Comparison of ENCODE assay signal across 23 cellular contexts in genomic region chr17:80222376-80223141, GRCh38. TPM values are rescaled to one million over a fixed set of nuclear protein-coding genes. Genes with fewer than 3 reads are reported as not detected.
A peak's percentile ranks its signal among the peaks of the same experiment; 100 is the strongest.
DNase-seq lines count a peak whose midpoint lies in the region; ATAC-seq and TF ChIP-seq lines count a peak whose summit lies in the region.
"Had no signal": no experiment of that assay in that cellular context is flagged by ENCODE, and none has a peak within 500 bp of the region (broad histone marks: within the 10 kb centered on the region; RNA-seq: fewer than 3 reads in every experiment).

No MANE protein-coding gene starts in this region.

- no peaks in the 10 kb centered on the region for H3K9me3 ChIP-seq in MG63
- H3K9me3 ChIP-seq: body of pancreas, uterus had no signal

- intact Hi-C loops in activated naive CD4-positive, alpha-beta T cell treated with anti-CD3 and anti-CD28 coated beads for 36 hours (cut with micrococcal nuclease): no loop called here

- peaks cover 11% of the 10 kb centered on the region for H3K36me3 ChIP-seq in MG63
- H3K36me3 ChIP-seq: uterus had no signal

- no peaks in the 10 kb centered on the region for H3K27me3 Mint-ChIP-seq in activated naive CD4-positive, alpha-beta T cell treated with anti-CD3 and anti-CD28 coated beads, Interleukin-2, amount 50 U/mL, for 24 hours
- no peaks in the 10 kb centered on the region for H3K27me3 Mint-ChIP-seq in activated naive CD4-positive, alpha-beta T cell treated with anti-CD3 and anti-CD28 coated beads for 36 hours (ENCODE audit: low read depth)
- H3K27me3 Mint-ChIP-seq in endothelial cell (ENCODE audit: unreplicated experiment) (peaks cover 7% of the 10 kb centered on the region), progenitor cell of endocrine pancreas (no peaks in the 10 kb centered on the region)

- CTCF ChIA-PET in activated naive CD4-positive, alpha-beta T cell treated with anti-CD3 and anti-CD28 coated beads for 36 hours (lab: Charles Lee): no interaction called here
- CTCF ChIA-PET in RWPE1 (lab: Yijun Ruan, JAX): no interaction called here

- H3K4me1 Mint-ChIP-seq in activated naive CD4-positive, alpha-beta T cell treated with anti-CD3 and anti-CD28 coated beads, Interleukin-2, amount 50 U/mL, for 24 hours: peaks cover 40% of the 10 kb centered on the region
- peaks cover 16% of the 10 kb centered on the region for H3K4me1 Mint-ChIP-seq in activated naive CD4-positive, alpha-beta T cell treated with anti-CD3 and anti-CD28 coated beads for 36 hours (ENCODE audit: low read depth)
- H3K4me1 Mint-ChIP-seq in endothelial cell (ENCODE audit: unreplicated experiment): peaks cover 17% of the 10 kb centered on the region
- peaks cover 8% of the 10 kb centered on the region for H3K4me1 Mint-ChIP-seq in progenitor cell of endocrine pancreas (ENCODE audit: low read depth)

- no peak overlapping the region for H3K4me3 Mint-ChIP-seq in activated naive CD4-positive, alpha-beta T cell treated with anti-CD3 and anti-CD28 coated beads, Interleukin-2, amount 50 U/mL, for 24 hours
- H3K4me3 Mint-ChIP-seq in activated naive CD4-positive, alpha-beta T cell treated with anti-CD3 and anti-CD28 coated beads for 36 hours: no peak overlapping the region
- H3K4me3 Mint-ChIP-seq in endothelial cell (ENCODE audit: unreplicated experiment): peak overlapping the region; percentile 71
- H3K4me3 Mint-ChIP-seq in progenitor cell of endocrine pancreas (ENCODE audit: low read depth): peak overlapping the region; percentile 52

- POLR2A ChIA-PET in RWPE1 (lab: Yijun Ruan, JAX; ENCODE audit: low non-redundant PET): no interaction called here

- ATAC-seq in HG03378 (IDR thresholded peaks at IDR 0.05; ENCODE audit: unreplicated experiment): no peak
- ATAC-seq: body of pancreas, HCT116 had no signal

- H3K4me3 ChIP-seq in MG63: no peak overlapping the region
- H3K4me3 ChIP-seq: body of pancreas, coronary artery, uterus had no signal

- DNase-seq in activated naive CD4-positive, alpha-beta T cell treated with anti-CD3 and anti-CD28 coated beads for 36 hours: no peak
- DNase-seq in RWPE1 (ENCODE audit: low spot score): no peak
- no peak for DNase-seq in endothelial cell (ENCODE audit: low spot score)
- no peak for DNase-seq in progenitor cell of endocrine pancreas (ENCODE audit: low spot score, unreplicated experiment)
- no peak for DNase-seq in NCI-H1417 (lab: John Stamatoyannopoulos, UW)
- DNase-seq in MG63: no peak
- DNase-seq: activated naive CD8-positive, alpha-beta T cell treated with anti-CD3 and anti-CD28 coated beads, Interleukin-2, amount 10 ng/mL, durations not matched to agents 7 days and 5 days; activated T-cell treated with anti-CD3 and anti-CD28 coated beads for 4 hours; body of pancreas; DMS79; islet precursor cell; mammary epithelial cell; NCI-H1092 treated with DMSO at 0.1 percent for 48 hours; NCI-H2081; NCI-H510A treated with DMSO at 0.1 percent for 48 hours; uterus had no signal

- H3K27ac Mint-ChIP-seq in activated naive CD4-positive, alpha-beta T cell treated with anti-CD3 and anti-CD28 coated beads, Interleukin-2, amount 50 U/mL, for 24 hours: peak overlapping the region; percentile 24
- no peak overlapping the region for H3K27ac Mint-ChIP-seq in activated naive CD4-positive, alpha-beta T cell treated with anti-CD3 and anti-CD28 coated beads for 36 hours
- H3K27ac Mint-ChIP-seq in endothelial cell (ENCODE audit: unreplicated experiment) (no peak overlapping the region), progenitor cell of endocrine pancreas (no peak overlapping the region)
- H3K27ac Mint-ChIP-seq: activated naive CD8-positive, alpha-beta T cell treated with anti-CD3 and anti-CD28 coated beads, Interleukin-2, amount 10 ng/mL, durations not matched to agents 7 days and 5 days had no signal

- peak overlapping the region; percentile 9; the same call in 1 of the 2 replicates for H3K27ac ChIP-seq in RWPE1
- H3K27ac ChIP-seq: body of pancreas, coronary artery, uterus had no signal

- H3K9me3 Mint-ChIP-seq in activated naive CD4-positive, alpha-beta T cell treated with anti-CD3 and anti-CD28 coated beads, Interleukin-2, amount 50 U/mL, for 24 hours: no peaks in the 10 kb centered on the region
- no peaks in the 10 kb centered on the region for H3K9me3 Mint-ChIP-seq in activated naive CD4-positive, alpha-beta T cell treated with anti-CD3 and anti-CD28 coated beads for 36 hours
- no peaks in the 10 kb centered on the region for H3K9me3 Mint-ChIP-seq in endothelial cell (ENCODE audit: unreplicated experiment)
- H3K9me3 Mint-ChIP-seq in progenitor cell of endocrine pancreas (ENCODE audit: low read depth): no peaks in the 10 kb centered on the region
- H3K9me3 Mint-ChIP-seq: activated naive CD8-positive, alpha-beta T cell treated with anti-CD3 and anti-CD28 coated beads, Interleukin-2, amount 10 ng/mL, durations not matched to agents 7 days and 5 days had no signal

- no peak for TF ChIP-seq CTCF in RWPE1 (conservative IDR thresholded peaks at IDR 0.05; ENCODE audit: low read depth)
- TF ChIP-seq CTCF in endothelial cell (IDR thresholded peaks at IDR 0.05; ENCODE audit: unreplicated experiment): no peak
- TF ChIP-seq CTCF in progenitor cell of endocrine pancreas (IDR thresholded peaks at IDR 0.05; ENCODE audit: unreplicated experiment): no peak

- H3K36me3 Mint-ChIP-seq in activated naive CD4-positive, alpha-beta T cell treated with anti-CD3 and anti-CD28 coated beads, Interleukin-2, amount 50 U/mL, for 24 hours: peaks cover 1% of the 10 kb centered on the region
- peaks cover 4% of the 10 kb centered on the region for H3K36me3 Mint-ChIP-seq in activated naive CD4-positive, alpha-beta T cell treated with anti-CD3 and anti-CD28 coated beads for 36 hours (ENCODE audit: low read depth)
- H3K36me3 Mint-ChIP-seq in endothelial cell (ENCODE audit: low read depth, unreplicated experiment) (peaks cover 31% of the 10 kb centered on the region), progenitor cell of endocrine pancreas (ENCODE audit: insufficient read depth) (peaks cover 6% of the 10 kb centered on the region)
- H3K36me3 Mint-ChIP-seq: activated naive CD8-positive, alpha-beta T cell treated with anti-CD3 and anti-CD28 coated beads, Interleukin-2, amount 10 ng/mL, durations not matched to agents 7 days and 5 days had no signal

- H3K27me3 ChIP-seq in MG63: no peaks in the 10 kb centered on the region
- H3K27me3 ChIP-seq: body of pancreas, uterus had no signal

RNA-seq across cellular contexts. Expression of gene SLC26A11, which starts 2.3 kb away (rescaled TPM):
- total RNA-seq in activated naive CD4-positive, alpha-beta T cell treated with anti-CD3 and anti-CD28 coated beads for 36 hours: 1 to 10 TPM; 4.0 to 5.4 TPM
- total RNA-seq in endothelial cell (ENCODE audit: unreplicated experiment): 50.1 TPM
- 37.4 and 40.1 TPM in 2 replicates for total RNA-seq in progenitor cell of endocrine pancreas
- 1.9 and 7.3 TPM in 2 replicates for total RNA-seq in MG63 (2014; rRNA removed; shearing (Covaris generic); ENCODE audit: low replicate concordance)

RNA-seq across cellular contexts. Expression of gene SGSH, which starts 2.4 kb away (rescaled TPM):
- total RNA-seq in activated naive CD4-positive, alpha-beta T cell treated with anti-CD3 and anti-CD28 coated beads for 36 hours: 10 to 100 TPM; 30.3 to 32.1 TPM
- total RNA-seq in endothelial cell (ENCODE audit: unreplicated experiment) (76.0 TPM), progenitor cell of endocrine pancreas (42.0 and 43.9 TPM in 2 replicates)
- 18.7 and 23.6 TPM in 2 replicates for total RNA-seq in MG63 (2014; rRNA removed; shearing (Covaris generic); ENCODE audit: low replicate concordance)

RNA-seq across cellular contexts. Expression of gene RNF213, which starts 38.1 kb away (rescaled TPM):
- 100 to 1,000 TPM; 234 to 250 TPM for total RNA-seq in activated naive CD4-positive, alpha-beta T cell treated with anti-CD3 and anti-CD28 coated beads for 36 hours
- total RNA-seq in endothelial cell (ENCODE audit: unreplicated experiment): 110 TPM
- 57.6 and 61.9 TPM in 2 replicates for total RNA-seq in progenitor cell of endocrine pancreas
- 22.5 and 22.6 TPM in 2 replicates for total RNA-seq in MG63 (2014; rRNA removed; shearing (Covaris generic); ENCODE audit: low replicate concordance)

RNA-seq across cellular contexts. Expression of gene CARD14, which starts 52.7 kb away (rescaled TPM):
- total RNA-seq in activated naive CD4-positive, alpha-beta T cell treated with anti-CD3 and anti-CD28 coated beads for 36 hours: not detected
- total RNA-seq in endothelial cell (ENCODE audit: unreplicated experiment) (0.64 TPM), progenitor cell of endocrine pancreas (0.36 TPM in 1 of 2 replicates, not detected in the other)
- total RNA-seq in MG63 (2014; rRNA removed; shearing (Covaris generic); ENCODE audit: low replicate concordance): 0.10 TPM in 1 of 2 replicates, not detected in the other
- total RNA-seq: activated naive CD8-positive, alpha-beta T cell treated with anti-CD3 and anti-CD28 coated beads, Interleukin-2, amount 10 ng/mL, durations not matched to agents 7 days and 5 days; body of pancreas; endothelial cell of umbilical vein; LHCN-M2; RPMI7951 had no signal

Comparison
In these comparisons a context has a peak if more than half of its experiments do, and no peak if none do; other contexts are left out.
1. H3K4me3 Mint-ChIP-seq: peak in endothelial cell (single experiment) and progenitor cell of endocrine pancreas (single experiment); none in activated naive CD4-positive, alpha-beta T cell treated with anti-CD3 and anti-CD28 coated beads, Interleukin-2, amount 50 U/mL, for 24 hours (single experiment) and activated naive CD4-positive, alpha-beta T cell treated with anti-CD3 and anti-CD28 coated beads for 36 hours (single experiment).